In genomic region chrX:103686199-103687072, GRCh38 we compare ENCODE assay signal across 8 cellular contexts.
DNase-seq lines count a peak whose midpoint lies in the region; ATAC-seq, FAIRE-seq and TF ChIP-seq lines count a peak whose summit lies in the region.

A gene with protein sequence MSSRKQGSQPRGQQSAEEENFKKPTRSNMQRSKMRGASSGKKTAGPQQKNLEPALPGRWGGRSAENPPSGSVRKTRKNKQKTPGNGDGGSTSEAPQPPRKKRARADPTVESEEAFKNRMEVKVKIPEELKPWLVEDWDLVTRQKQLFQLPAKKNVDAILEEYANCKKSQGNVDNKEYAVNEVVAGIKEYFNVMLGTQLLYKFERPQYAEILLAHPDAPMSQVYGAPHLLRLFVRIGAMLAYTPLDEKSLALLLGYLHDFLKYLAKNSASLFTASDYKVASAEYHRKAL (minus strand): TSS chrX:103686699. CDS start chrX:103677027, 9,672 bp downstream.

- peak within 1 kb of the TSS; percentile 73 for H3K4me3 ChIP-seq in AG09309 (ENCODE audit: control insufficient read depth, low read depth, low read length)

- peak; percentile 91 for ATAC-seq in GM19023 (IDR thresholded peaks at IDR 0.05; ENCODE audit: unreplicated experiment)
- peak; percentile 88 for ATAC-seq in HG03280 (IDR thresholded peaks at IDR 0.05; ENCODE audit: unreplicated experiment)

- TF ChIP-seq CTCF in AG09309 (IDR thresholded peaks at IDR 0.05; ENCODE audit: control insufficient read depth, insufficient read depth, low read depth, low read length, missing control alignments) = no peak

- peak; percentile 100 for FAIRE-seq in islet of Langerhans (lab: Jason Lieb, UNC)

- DNase-seq in AG09309 (ENCODE audit: low read depth) = peak; percentile 99
- peak; percentile 93 for DNase-seq in NCI-H345 treated with DMSO at 0.1 percent for 48 hours (lab: John Stamatoyannopoulos, UW; ENCODE audit: unreplicated experiment)
- peak; percentile 48 to 73 (median 64) for DNase-seq in activated CD4-positive, CD25-positive, alpha-beta regulatory T cell (lab: John Stamatoyannopoulos, UW)
- DNase-seq in cerebellar cortex (ENCODE audit: low spot score) = peak; percentile 99
- DNase-seq in stimulated activated CD4-positive, alpha-beta T cell treated with anti-CD3 and anti-CD28 coated beads, Interleukin-15, amount 100 ng/mL, for 1 hour (ENCODE audit: low read depth in 1 of 2, low spot score in 1 of 2) = peak; percentile 55 to 68

Comparison
In these comparisons a context has a peak if more than half of its experiments do, and no peak if none do; other contexts are left out.
1. Peak in every context shown above with its lines: DNase-seq, ATAC-seq and H3K4me3 ChIP-seq.